7 cellular contexts compared by ENCODE assay signal in the genomic region with DNA sequence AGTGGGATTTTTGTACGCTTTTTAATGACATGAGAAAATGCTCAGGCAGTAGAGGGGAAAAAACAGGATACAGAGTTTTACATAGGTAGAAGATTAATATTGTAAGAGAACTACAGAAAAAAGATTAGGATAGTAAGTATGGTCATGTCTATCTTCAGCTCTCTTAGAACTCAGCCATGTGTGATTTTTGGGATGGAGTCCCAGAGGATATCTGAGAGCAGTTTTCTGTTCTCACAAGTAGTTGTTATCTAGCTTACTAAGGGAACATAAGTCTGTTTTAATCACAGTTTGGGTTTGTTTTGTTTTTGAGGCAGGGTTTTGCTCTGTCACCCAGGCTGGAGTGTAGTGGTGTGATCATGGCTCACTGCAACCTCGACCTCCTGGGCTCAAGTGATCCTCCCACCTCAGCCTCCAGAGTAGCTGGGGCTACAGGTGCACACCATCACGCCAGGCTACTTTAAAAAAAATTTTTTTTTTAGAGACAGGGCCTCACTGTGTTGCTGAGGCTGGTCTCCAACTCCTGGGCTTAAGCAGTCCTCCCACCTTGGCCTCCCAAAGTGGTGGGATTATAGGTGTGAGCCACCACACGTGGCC. TPM values are rescaled to one million over a fixed set of nuclear protein-coding genes. Genes with fewer than 3 reads are reported as not detected.
A peak's percentile ranks its signal among the peaks of the same experiment; 100 is the strongest.
DNase-seq lines count a peak whose midpoint lies in the region; ATAC-seq and TF ChIP-seq lines count a peak whose summit lies in the region.
"Not testable (repeated sequence)": the region's sequence is repeated elsewhere in the genome, so short reads cannot be mapped to it uniquely, and the experiment has no call there.

No MANE protein-coding gene starts in this region.

- intact Hi-C loops in CD14-positive monocyte (cut with micrococcal nuclease); heart left ventricle (cut with DNase I); spleen (cut with DNase I; ENCODE audit: low total_unique reads): not testable (repeated sequence)

- H3K36me3 Mint-ChIP-seq in CD14-positive monocyte (peaks cover 18 to 21% of the 10 kb centered on the region in 2 donors), naive B cell (peaks cover 13 to 16% of the 10 kb centered on the region in 2 donors)
- not testable (repeated sequence) for H3K36me3 Mint-ChIP-seq in IgD-negative memory B cell
- peaks cover 33% of the 10 kb centered on the region for H3K36me3 Mint-ChIP-seq in activated CD4-positive, alpha-beta memory T cell treated with anti-CD3 and anti-CD28 coated beads, Interleukin-2, amount 10 ng/mL, durations not matched to agents 7 days and 5 days (ENCODE audit: low read depth)
- H3K36me3 Mint-ChIP-seq in activated naive CD8-positive, alpha-beta T cell treated with anti-CD3 and anti-CD28 coated beads, Interleukin-2, amount 10 ng/mL, durations not matched to agents 7 days and 5 days, result peaks cover 21% of the 10 kb centered on the region

- not testable (repeated sequence) for ATAC-seq in activated naive CD8-positive, alpha-beta T cell treated with anti-CD3 and anti-CD28 coated beads, Interleukin-2, amount 10 ng/mL, durations not matched to agents 7 days and 5 days (ENCODE audit: low read depth); naive B cell (ENCODE audit: low read depth in 2 of 2)
- peak; percentile 27 to 66 (median 58) for ATAC-seq in heart left ventricle

- H3K9me3 Mint-ChIP-seq in CD14-positive monocyte; IgD-negative memory B cell; activated CD4-positive, alpha-beta memory T cell treated with anti-CD3 and anti-CD28 coated beads, Interleukin-2, amount 10 ng/mL, durations not matched to agents 7 days and 5 days; activated naive CD8-positive, alpha-beta T cell treated with anti-CD3 and anti-CD28 coated beads, Interleukin-2, amount 10 ng/mL, durations not matched to agents 7 days and 5 days; naive B cell: not testable (repeated sequence)

- DNase-seq in CD14-positive monocyte (ENCODE audit: low spot score); activated CD4-positive, alpha-beta memory T cell treated with anti-CD3 and anti-CD28 coated beads, Interleukin-2, amount 10 ng/mL, durations not matched to agents 7 days and 5 days; activated naive CD8-positive, alpha-beta T cell treated with anti-CD3 and anti-CD28 coated beads, Interleukin-2, amount 10 ng/mL, durations not matched to agents 7 days and 5 days; heart left ventricle; naive B cell; spleen: not testable (repeated sequence)

- not testable (repeated sequence) for TF ChIP-seq CTCF in CD14-positive monocyte (IDR thresholded peaks at IDR 0.05); heart left ventricle (IDR thresholded peaks at IDR 0.05); spleen (IDR thresholded peaks at IDR 0.05 in 8 of 11, conservative IDR thresholded peaks at IDR 0.05 in 3 of 11)

- H3K4me3 Mint-ChIP-seq in CD14-positive monocyte; activated CD4-positive, alpha-beta memory T cell treated with anti-CD3 and anti-CD28 coated beads, Interleukin-2, amount 10 ng/mL, durations not matched to agents 7 days and 5 days: not testable (repeated sequence)
- H3K4me3 Mint-ChIP-seq in IgD-negative memory B cell (peak overlapping the region in 1 of 4 donors; percentile 39), naive B cell (peak overlapping the region in 7 of 8 donors; percentile 49 to 82 (median 75))
- H3K4me3 Mint-ChIP-seq in activated naive CD8-positive, alpha-beta T cell treated with anti-CD3 and anti-CD28 coated beads, Interleukin-2, amount 10 ng/mL, durations not matched to agents 7 days and 5 days, result peak overlapping the region; percentile 43

- WGBS in heart left ventricle, 4 donors, result 79 to 89% (median 80%) methylated on average over 4 of the region's 4 CpGs
- 78 to 93% (median 81%) methylated on average over 4 of the region's 4 CpGs for WGBS in spleen, 5 donors

- not testable (repeated sequence) for H3K27me3 ChIP-seq in heart left ventricle; spleen (replicated peaks in 1 of 7)

- CTCF ChIA-PET in activated CD4-positive, alpha-beta memory T cell treated with anti-CD3 and anti-CD28 coated beads, Interleukin-2, amount 10 ng/mL, durations not matched to agents 7 days and 5 days (lab: Charles Lee), result interaction anchor here (1.5 to 2.5 kb wide), 2 partner anchors 16 to 500 kb away, joined by 5 to 7 read pairs; a partner anchor contains a TSS

- H3K4me1 Mint-ChIP-seq in CD14-positive monocyte (peaks cover 75% of the 10 kb centered on the region), IgD-negative memory B cell (peaks cover 41 to 44% (median 44%) of the 10 kb centered on the region in 3 donors), naive B cell (peaks cover 51 to 79% (median 71%) of the 10 kb centered on the region in 3 donors)
- peaks cover 34% of the 10 kb centered on the region for H3K4me1 Mint-ChIP-seq in activated CD4-positive, alpha-beta memory T cell treated with anti-CD3 and anti-CD28 coated beads, Interleukin-2, amount 10 ng/mL, durations not matched to agents 7 days and 5 days
- peaks cover 23% of the 10 kb centered on the region for H3K4me1 Mint-ChIP-seq in activated naive CD8-positive, alpha-beta T cell treated with anti-CD3 and anti-CD28 coated beads, Interleukin-2, amount 10 ng/mL, durations not matched to agents 7 days and 5 days

- POLR2A ChIA-PET in activated CD4-positive, alpha-beta memory T cell treated with anti-CD3 and anti-CD28 coated beads, Interleukin-2, amount 10 ng/mL, durations not matched to agents 7 days and 5 days (lab: Charles Lee), result interaction anchor here (0.7 to 2.9 kb wide), 8 partner anchors 9 to 45 kb away, joined by 3 to 10 read pairs (median 3); a partner anchor contains a TSS
- POLR2A ChIA-PET in activated naive CD8-positive, alpha-beta T cell treated with anti-CD3 and anti-CD28 coated beads, Interleukin-2, amount 10 ng/mL, durations not matched to agents 7 days and 5 days (lab: Charles Lee), result interaction anchor here (0.6 to 1.5 kb wide), 3 partner anchors 14 to 381 kb away, joined by 4 to 5 read pairs (median 4); a partner anchor contains a TSS

- not testable (repeated sequence) for TF ChIP-seq POLR2A in heart left ventricle (IDR thresholded peaks at IDR 0.05); spleen (IDR thresholded peaks at IDR 0.05)

- H3K4me3 ChIP-seq in heart left ventricle, result not testable (repeated sequence)
- H3K4me3 ChIP-seq in spleen, result peak overlapping the region in 1 of 8 donors; percentile 24

- H3K27me3 Mint-ChIP-seq in CD14-positive monocyte (ENCODE audit: low read depth in 3 of 3); IgD-negative memory B cell; activated CD4-positive, alpha-beta memory T cell treated with anti-CD3 and anti-CD28 coated beads, Interleukin-2, amount 10 ng/mL, durations not matched to agents 7 days and 5 days; activated naive CD8-positive, alpha-beta T cell treated with anti-CD3 and anti-CD28 coated beads, Interleukin-2, amount 10 ng/mL, durations not matched to agents 7 days and 5 days; naive B cell: not testable (repeated sequence)

- not testable (repeated sequence) for H3K9me3 ChIP-seq in heart left ventricle, spleen

- H3K27ac ChIP-seq in heart left ventricle, result peak overlapping the region in 3 of 12 donors; percentile 5 to 43 (median 8)
- peak overlapping the region; percentile 45 to 76 (median 69) for H3K27ac ChIP-seq in spleen

- peak overlapping the region; percentile 27 to 86 (median 78) for H3K27ac Mint-ChIP-seq in CD14-positive monocyte
- peak overlapping the region; percentile 62 to 84 (median 64) for H3K27ac Mint-ChIP-seq in IgD-negative memory B cell
- H3K27ac Mint-ChIP-seq in activated CD4-positive, alpha-beta memory T cell treated with anti-CD3 and anti-CD28 coated beads, Interleukin-2, amount 10 ng/mL, durations not matched to agents 7 days and 5 days, result peak overlapping the region; percentile 53
- peak overlapping the region; percentile 68 for H3K27ac Mint-ChIP-seq in activated naive CD8-positive, alpha-beta T cell treated with anti-CD3 and anti-CD28 coated beads, Interleukin-2, amount 10 ng/mL, durations not matched to agents 7 days and 5 days
- H3K27ac Mint-ChIP-seq in naive B cell, result peak overlapping the region; percentile 85 to 96 (median 91)

- H3K4me1 ChIP-seq in heart left ventricle (peaks cover 3 to 80% (median 53%) of the 10 kb centered on the region in 12 donors), spleen (peaks cover 25 to 94% (median 75%) of the 10 kb centered on the region in 6 donors)

- H3K36me3 ChIP-seq in heart left ventricle (peaks cover 0 to 30% (median 27%) of the 10 kb centered on the region in 9 donors), spleen (peaks cover 7 to 35% (median 24%) of the 10 kb centered on the region in 6 donors)

RNA-seq across cellular contexts. Expression of a gene that starts 14.4 kb away (rescaled TPM):
- polyA plus RNA-seq in CD14-positive monocyte (100 to 1,000 TPM; 115 TPM), IgD-negative memory B cell (59.6 TPM), heart left ventricle (10 to 100 TPM; 41.4 to 70.0 TPM), naive B cell (ENCODE audit: low read depth in 6 of 6) (100 to 1,000 TPM in 2 of 6 donors, 10 to 100 TPM in 4; 56.3 to 109 (median 78.0) TPM), spleen (10 to 100 TPM; 45.5 to 73.7 (median 58.0) TPM)
- total RNA-seq in activated CD4-positive, alpha-beta memory T cell treated with anti-CD3 and anti-CD28 coated beads, Interleukin-2, amount 10 ng/mL, durations not matched to agents 7 days and 5 days, result 100 to 1,000 TPM; 115 to 129 TPM
- total RNA-seq in activated naive CD8-positive, alpha-beta T cell treated with anti-CD3 and anti-CD28 coated beads, Interleukin-2, amount 10 ng/mL, durations not matched to agents 7 days and 5 days, result 100 to 1,000 TPM; 119 to 126 TPM
- total RNA-seq in heart left ventricle (100 to 1,000 TPM in 3 of 9 donors, 10 to 100 TPM in 6; 38.7 to 117 (median 87.2) TPM), spleen (100 to 1,000 TPM in 6 of 7 donors, 10 to 100 TPM in 1; 99.9 to 161 (median 134) TPM)

RNA-seq across cellular contexts. Expression of a gene that starts 16.6 kb away (rescaled TPM):
- 100 to 1,000 TPM; 261 to 265 TPM for polyA plus RNA-seq in CD14-positive monocyte
- 218 TPM for polyA plus RNA-seq in IgD-negative memory B cell
- total RNA-seq in activated CD4-positive, alpha-beta memory T cell treated with anti-CD3 and anti-CD28 coated beads, Interleukin-2, amount 10 ng/mL, durations not matched to agents 7 days and 5 days, result 10 to 100 TPM; 74.4 to 85.0 TPM
- 10 to 100 TPM; 57.6 to 61.5 TPM for total RNA-seq in activated naive CD8-positive, alpha-beta T cell treated with anti-CD3 and anti-CD28 coated beads, Interleukin-2, amount 10 ng/mL, durations not matched to agents 7 days and 5 days
- 10 to 100 TPM; 41.6 to 79.5 (median 55.4) TPM for total RNA-seq in heart left ventricle
- 100 to 1,000 TPM; 111 to 114 TPM for polyA plus RNA-seq in heart left ventricle
- 100 to 1,000 TPM; 260 to 473 (median 320) TPM for polyA plus RNA-seq in naive B cell (ENCODE audit: low read depth in 6 of 6)
- total RNA-seq in spleen, result 100 to 1,000 TPM in 1 of 7 donors, 10 to 100 TPM in 6; 42.2 to 112 (median 53.4) TPM
- 100 to 1,000 TPM; 109 to 129 (median 122) TPM for polyA plus RNA-seq in spleen

RNA-seq across cellular contexts. Expression of a gene that starts 41.3 kb away (rescaled TPM):
- polyA plus RNA-seq in CD14-positive monocyte (1 to 10 TPM in 1 of 2 donors, under 1 TPM in 1; 0.80 to 1.2 TPM), IgD-negative memory B cell (55.3 TPM), heart left ventricle (1 to 10 TPM; 1.9 to 6.7 TPM), naive B cell (ENCODE audit: low read depth in 6 of 6) (10 to 100 TPM; 55.7 to 95.8 (median 59.7) TPM), spleen (10 to 100 TPM; 13.9 to 17.6 (median 17.1) TPM)
- under 1 TPM; 0.55 to 0.68 TPM for total RNA-seq in activated CD4-positive, alpha-beta memory T cell treated with anti-CD3 and anti-CD28 coated beads, Interleukin-2, amount 10 ng/mL, durations not matched to agents 7 days and 5 days
- total RNA-seq in activated naive CD8-positive, alpha-beta T cell treated with anti-CD3 and anti-CD28 coated beads, Interleukin-2, amount 10 ng/mL, durations not matched to agents 7 days and 5 days, result 1 to 10 TPM in 1 of 2 experiments, under 1 TPM in 1; 0.80 to 1.1 TPM
- total RNA-seq in heart left ventricle (1 to 10 TPM in 7 of 9 donors, under 1 TPM in 2; 0.71 to 4.7 (median 1.8) TPM), spleen (10 to 100 TPM in 6 of 7 donors, 1 to 10 TPM in 1; 8.9 to 18.6 (median 13.6) TPM)

RNA-seq across cellular contexts. Expression of a gene that starts 52.6 kb away (rescaled TPM):
- polyA plus RNA-seq in CD14-positive monocyte, result 100 to 1,000 TPM; 520 to 532 TPM
- 591 TPM for polyA plus RNA-seq in IgD-negative memory B cell
- total RNA-seq in activated CD4-positive, alpha-beta memory T cell treated with anti-CD3 and anti-CD28 coated beads, Interleukin-2, amount 10 ng/mL, durations not matched to agents 7 days and 5 days, result 100 to 1,000 TPM; 392 to 410 TPM
- 100 to 1,000 TPM; 225 to 227 TPM for total RNA-seq in activated naive CD8-positive, alpha-beta T cell treated with anti-CD3 and anti-CD28 coated beads, Interleukin-2, amount 10 ng/mL, durations not matched to agents 7 days and 5 days
- 100 to 1,000 TPM in 5 of 9 donors, 10 to 100 TPM in 4; 73.7 to 239 (median 113) TPM for total RNA-seq in heart left ventricle
- 100 to 1,000 TPM; 142 to 341 TPM for polyA plus RNA-seq in heart left ventricle
- polyA plus RNA-seq in naive B cell (ENCODE audit: low read depth in 6 of 6), result 100 to 1,000 TPM; 419 to 599 (median 451) TPM
- 100 to 1,000 TPM; 250 to 448 (median 305) TPM for total RNA-seq in spleen
- 100 to 1,000 TPM; 281 to 402 (median 287) TPM for polyA plus RNA-seq in spleen
